Comparison of ENCODE assay signal across 16 cellular contexts in the genomic region with DNA sequence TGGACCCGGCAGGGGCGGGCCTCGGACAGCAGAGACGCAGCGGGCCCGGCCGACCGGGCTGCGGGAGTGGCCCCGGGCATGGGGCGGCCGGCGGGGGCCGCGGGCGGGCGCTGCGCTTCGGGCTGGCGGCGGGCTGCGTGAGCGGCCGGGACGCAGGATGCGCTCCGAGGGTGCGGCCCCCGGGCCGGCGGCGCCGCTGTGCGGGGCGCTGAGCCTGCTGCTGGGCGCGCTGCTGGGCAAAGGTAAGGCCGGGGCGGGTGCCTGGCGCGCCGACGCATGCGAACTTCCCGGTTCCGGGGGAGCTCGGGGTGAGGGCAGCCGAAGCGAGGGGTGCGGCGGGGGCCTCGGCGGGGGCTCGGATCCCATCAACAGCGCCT. TPM values are rescaled to one million over a fixed set of nuclear protein-coding genes. Genes with fewer than 3 reads are reported as not detected.
DNase-seq lines count a peak whose midpoint lies in the region; FAIRE-seq and TF ChIP-seq lines count a peak whose summit lies in the region.
"Had no signal": no experiment of that assay in that cellular context is flagged by ENCODE, and none has a peak within 500 bp of the region (broad histone marks: within the 10 kb centered on the region; RNA-seq: fewer than 3 reads in every experiment).

No MANE protein-coding gene starts in this region.

- H3K27me3 ChIP-seq in ascending aorta: no peaks in the 10 kb centered on the region
- H3K27me3 ChIP-seq in iPS-15b (ENCODE audit: control insufficient read depth, insufficient read depth, low read length): peaks cover 80% of the 10 kb centered on the region
- peaks cover 12% of the 10 kb centered on the region for H3K27me3 ChIP-seq in prostate gland (replicated peaks; ENCODE audit: insufficient read depth)

- DNase-seq in ascending aorta (ENCODE audit: low spot score in 2 of 2) (no peak), prostate gland (ENCODE audit: low spot score) (no peak), GM19239 (ENCODE audit: insufficient read length, low spot score) (no peak), DMS153 (lab: John Stamatoyannopoulos, UW) (no peak), T1000 (lab: John Stamatoyannopoulos, UW) (no peak)
- no peak for DNase-seq in activated CD8-positive, alpha-beta memory T cell treated with anti-CD3 and anti-CD28 coated beads, Interleukin-2, amount 50 U/mL, for 4 hours
- DNase-seq: activated naive CD4-positive, alpha-beta T cell treated with anti-CD3 and anti-CD28 coated beads, Interleukin-2, amount 10 ng/mL, durations not matched to agents 7 days and 5 days; DMS79; left colon; NCI-H1048; NCI-H2227 treated with DMSO at 0.1 percent for 48 hours; spleen had no signal

- H3K4me1 ChIP-seq in ES-I3 (ENCODE audit: insufficient read depth, low read length): no peaks in the 10 kb centered on the region
- H3K4me1 ChIP-seq in ascending aorta: no peaks in the 10 kb centered on the region
- H3K4me1 ChIP-seq in iPS-15b (ENCODE audit: control insufficient read depth, insufficient read depth, low read length): peaks cover 6% of the 10 kb centered on the region
- H3K4me1 ChIP-seq in prostate gland (replicated peaks): peaks cover 5% of the 10 kb centered on the region

- no peak for FAIRE-seq in GM19239 (lab: Jason Lieb, UNC)

- H3K4me3 ChIP-seq in ascending aorta (peak overlapping the region; percentile 17 to 38), iPS-15b (ENCODE audit: low read depth, low read length) (peak overlapping the region; percentile 60), prostate gland (peak overlapping the region; percentile 20 to 21)

- WGBS in prostate gland: 0% methylated on average over 18 of the region's 55 CpGs

- H3K27ac ChIP-seq in ascending aorta (no peak overlapping the region), prostate gland (no peak overlapping the region)
- H3K27ac ChIP-seq: spleen, VCaP had no signal

- intact Hi-C loops in ascending aorta (cut with DNase I) (no loop called here), prostate gland (cut with DNase I) (loop anchor here (10.0 kb wide), 1 partner anchor 118 kb away; no protein-coding TSS in a partner anchor)

- no peak for TF ChIP-seq CTCF in ascending aorta (IDR thresholded peaks at IDR 0.05)
- TF ChIP-seq CTCF in prostate gland (IDR thresholded peaks at IDR 0.05): no peak

- TF ChIP-seq POLR2A in prostate gland (IDR thresholded peaks at IDR 0.05): no peak

- H3K9me3 ChIP-seq in ES-I3 (ENCODE audit: control insufficient read depth, insufficient read depth, low read length) (no peaks in the 10 kb centered on the region; the same call in 1 of the 2 replicates), ascending aorta (no peaks in the 10 kb centered on the region), iPS-15b (ENCODE audit: control insufficient read depth, insufficient read depth, low read length) (no peaks in the 10 kb centered on the region), prostate gland (no peaks in the 10 kb centered on the region)

- H3K36me3 ChIP-seq in ES-I3 (ENCODE audit: insufficient read depth, low read length) (no peaks in the 10 kb centered on the region), ascending aorta (no peaks in the 10 kb centered on the region), iPS-15b (ENCODE audit: control insufficient read depth, insufficient read depth, low read length) (no peaks in the 10 kb centered on the region), prostate gland (no peaks in the 10 kb centered on the region)
- H3K36me3 ChIP-seq: spleen had no signal

- H3K9ac ChIP-seq in ES-I3 (ENCODE audit: low read depth, low read length): peak overlapping the region; percentile 51; the same call in 1 of the 2 replicates
- H3K9ac ChIP-seq in iPS-15b (ENCODE audit: low read depth, low read length): no peak overlapping the region

RNA-seq across cellular contexts. Expression of a gene that starts 0.3 kb away (rescaled TPM):
- total RNA-seq in ascending aorta (0.96 TPM), prostate gland (1 to 10 TPM in 1 of 2 donors, under 1 TPM in 1; 0.46 to 5.3 TPM)
- total RNA-seq: OCI-LY7 had no signal
